In the genomic region with DNA sequence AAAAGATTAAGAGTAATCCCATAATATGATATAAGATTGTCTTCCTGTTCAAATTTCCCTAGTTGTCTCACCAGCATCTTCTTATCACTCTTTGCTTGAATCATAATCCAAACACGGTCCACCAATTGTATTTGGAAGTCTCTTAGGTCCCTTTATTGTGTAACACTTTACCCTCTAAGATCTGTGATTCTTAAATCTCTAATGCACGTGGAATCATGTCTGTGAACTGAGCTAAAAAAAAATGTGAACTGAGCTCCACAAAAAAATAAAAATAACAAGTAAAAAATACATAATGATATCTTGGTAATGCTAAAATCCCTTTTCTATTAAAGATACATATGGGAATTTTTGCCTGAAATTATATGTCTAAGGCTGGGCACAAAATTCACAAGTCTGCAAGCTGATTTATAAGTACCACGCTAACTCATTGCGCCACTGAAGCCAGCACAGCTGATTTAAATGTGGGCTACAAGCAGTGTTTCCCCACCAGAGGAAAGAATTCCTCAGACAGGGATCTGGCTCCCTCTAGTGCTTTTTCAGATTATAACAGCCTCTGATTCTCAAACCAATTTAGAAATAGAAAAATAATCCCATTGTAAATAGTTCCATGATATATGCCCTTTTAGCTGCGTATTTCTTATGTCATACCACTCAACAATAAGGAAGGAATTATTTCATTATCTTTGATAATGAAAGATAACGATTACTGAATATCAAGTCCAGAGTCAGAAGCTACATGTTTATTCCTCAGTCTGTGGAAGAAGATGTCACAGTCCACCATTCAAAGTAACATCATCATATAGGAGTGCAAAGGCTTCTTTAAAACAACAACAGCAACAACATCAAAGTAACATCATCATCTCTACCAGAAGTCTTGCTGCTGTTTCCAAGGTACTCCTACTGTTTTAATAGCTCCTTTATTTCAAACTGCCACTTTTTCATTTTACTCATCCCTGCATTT, we compare ENCODE assay signal across 7 cellular contexts. TPM values are rescaled to one million over a fixed set of nuclear protein-coding genes. Genes with fewer than 3 reads are reported as not detected.
DNase-seq lines count a peak whose midpoint lies in the region; ATAC-seq and TF ChIP-seq lines count a peak whose summit lies in the region.

No MANE protein-coding gene starts in this region.

- H3K9me3 ChIP-seq in IMR-90 (ENCODE audit: control insufficient read depth, insufficient read depth, low read length) = no peaks in the 10 kb centered on the region
- no peaks in the 10 kb centered on the region for H3K9me3 ChIP-seq in NT2/D1 (ENCODE audit: insufficient read depth, low read length)
- H3K9me3 ChIP-seq in cardiac muscle cell (ENCODE audit: low read depth) = no peaks in the 10 kb centered on the region
- no peaks in the 10 kb centered on the region for H3K9me3 ChIP-seq in psoas muscle

- no peak overlapping the region for H3K56ac ChIP-seq in IMR-90 (ENCODE audit: extremely low read depth, insufficient read depth, low read length)

- dilution Hi-C loops in IMR-90 (cut with HindIII; ENCODE audit: low sequenced_read_pairs, unreplicated experiment) = no loop called here

- CTCF ChIA-PET in IMR-90 (lab: Yijun Ruan, JAX) = interaction anchor here (0.6 to 1.8 kb wide), 25 partner anchors 9 to 1643 kb away, joined by 3 to 9 read pairs (median 3); no protein-coding TSS in a partner anchor

- H2BK120ac ChIP-seq in IMR-90 (ENCODE audit: low read depth, low read length) = no peak overlapping the region

- TF ChIP-seq POLR2A in IMR-90 (IDR thresholded peaks at IDR 0.05; ENCODE audit: low read depth, low read length) = peak; percentile 47; the same call in 1 of the 2 replicates

- H2AFZ ChIP-seq in IMR-90 (replicated peaks; ENCODE audit: low read length, poor library complexity) = no peak overlapping the region

- H2AK5ac ChIP-seq in IMR-90 (ENCODE audit: low read depth, low read length) = no peak overlapping the region

- H3K27ac ChIP-seq in IMR-90 (ENCODE audit: insufficient read depth, low read length) = no peak overlapping the region; the same call in 1 of the 2 replicates
- no peak overlapping the region for H3K27ac ChIP-seq in cardiac muscle cell
- H3K27ac ChIP-seq in psoas muscle = no peak overlapping the region

- ATAC-seq in GM21529 (IDR thresholded peaks at IDR 0.05; ENCODE audit: unreplicated experiment) (peak; percentile 71), IMR-90 (ENCODE audit: low read depth) (peak; percentile 79), psoas muscle (peak; percentile 68 to 90 (median 79))

- H3K36me3 ChIP-seq in IMR-90 (ENCODE audit: control insufficient read depth, insufficient read depth, low read length) (no peaks in the 10 kb centered on the region), NT2/D1 (ENCODE audit: insufficient read depth, insufficient read length, low read length) (no peaks in the 10 kb centered on the region), cardiac muscle cell (no peaks in the 10 kb centered on the region), psoas muscle (ENCODE audit: insufficient read depth in 1 of 2, low read depth in 1 of 2) (no peaks in the 10 kb centered on the region)

- no peaks in the 10 kb centered on the region for H3K79me1 ChIP-seq in IMR-90 (ENCODE audit: low read depth in 1 of 2, low read length in 2 of 2)

- H2BK15ac ChIP-seq in IMR-90 (ENCODE audit: low read depth, low read length) = no peak overlapping the region

- H3K23ac ChIP-seq in IMR-90 (ENCODE audit: low read depth, low read length) = no peak overlapping the region

- no peak overlapping the region for H2BK20ac ChIP-seq in IMR-90 (ENCODE audit: low read depth, low read length)

- BruUV-seq in IMR-90 (replicated peaks; lab: Mats Ljungman, UMichigan) = no TSS peak

- H4K5ac ChIP-seq in IMR-90 (ENCODE audit: low read depth, low read length) = no peak overlapping the region

- H3K18ac ChIP-seq in IMR-90 (ENCODE audit: low read depth, low read length) = no peak overlapping the region

- peak; percentile 99 for TF ChIP-seq RAD21 in IMR-90 (IDR thresholded peaks at IDR 0.05; ENCODE audit: low read length)

- H3K4me3 ChIP-seq in IMR-90 (ENCODE audit: insufficient read depth, low read depth, low read length) (no peak overlapping the region), NT2/D1 (ENCODE audit: insufficient read length, low read depth) (no peak overlapping the region), cardiac muscle cell (no peak overlapping the region), psoas muscle (no peak overlapping the region)

- no peak overlapping the region for H2AK9ac ChIP-seq in IMR-90 (replicated peaks; ENCODE audit: low read depth, low read length, poor library complexity)

- TF ChIP-seq CTCF in IMR-90 (conservative IDR thresholded peaks at IDR 0.05; ENCODE audit: low read depth, low read length) (peak; percentile 95), cardiac muscle cell (IDR thresholded peaks at IDR 0.05; ENCODE audit: low read depth, low read length) (peak; percentile 72), psoas muscle (IDR thresholded peaks at IDR 0.05) (peak; percentile 88)

- peaks cover 9% of the 10 kb centered on the region for H3K4me1 ChIP-seq in IMR-90 (ENCODE audit: control insufficient read depth, insufficient read depth, low read length)
- H3K4me1 ChIP-seq in NT2/D1 (ENCODE audit: insufficient read depth, insufficient read length) = no peaks in the 10 kb centered on the region
- no peaks in the 10 kb centered on the region for H3K4me1 ChIP-seq in cardiac muscle cell (ENCODE audit: low read depth)
- no peaks in the 10 kb centered on the region for H3K4me1 ChIP-seq in psoas muscle

- H4K91ac ChIP-seq in IMR-90 (ENCODE audit: insufficient read depth, low read depth, low read length) = no peak overlapping the region

- H3K9ac ChIP-seq in IMR-90 (ENCODE audit: low read depth, low read length) (no peak overlapping the region), NT2/D1 (ENCODE audit: insufficient read length, low read depth) (no peak overlapping the region)

- POLR2A ChIA-PET in IMR-90 (lab: Charles Lee; ENCODE audit: unreplicated experiment) = interaction anchor here (0.6 to 0.9 kb wide), 3 partner anchors 635 to 759 kb away, joined by 3 to 4 read pairs (median 3); no protein-coding TSS in a partner anchor

- no peaks in the 10 kb centered on the region for H4K20me1 ChIP-seq in IMR-90 (ENCODE audit: insufficient read depth, low read length)

- peaks cover 8% of the 10 kb centered on the region; the same call in 1 of the 2 replicates for H3K9me1 ChIP-seq in IMR-90 (ENCODE audit: insufficient read depth, low read length)

- WGBS in IMR-90 (ENCODE audit: extremely low coverage in 2 of 2, insufficient read length in 1 of 2), 2 experiments = no CpG with 5 or more reads among the region's 6 CpGs
- WGBS in psoas muscle, 3 donors = 14 to 20% (median 14%) methylated on average over 6 of the region's 6 CpGs

- no peak overlapping the region for H4K8ac ChIP-seq in IMR-90 (ENCODE audit: low read depth in 2 of 2, low read length in 2 of 2)

- intact Hi-C loops in IMR-90 (cut with micrococcal nuclease) = loop anchor here (2.0 to 10.0 kb wide), 9 partner anchors 187 to 1642 kb away; no protein-coding TSS in a partner anchor
- intact Hi-C loops in psoas muscle (cut with DNase I) = loop anchor here (5.0 kb wide), 2 partner anchors 1642 to 1647 kb away; no protein-coding TSS in a partner anchor

- in situ Hi-C loops in IMR-90 (cut with MboI; ENCODE audit: low sequenced_read_pairs) = loop anchor here (5.0 to 25.0 kb wide), 4 partner anchors 627 to 1642 kb away; no protein-coding TSS in a partner anchor

- H3K14ac ChIP-seq in IMR-90 (replicated peaks; ENCODE audit: low read depth, low read length) = no peak overlapping the region

- no peak overlapping the region for H3K4me2 ChIP-seq in IMR-90 (ENCODE audit: low read depth, low read length)

- H3K4ac ChIP-seq in IMR-90 (ENCODE audit: low read depth, low read length) = no peak overlapping the region

- H2BK5ac ChIP-seq in IMR-90 (ENCODE audit: low read depth, low read length, poor library complexity, severe bottlenecking) = no peak overlapping the region

- H3K27me3 ChIP-seq in IMR-90 (ENCODE audit: control insufficient read depth, insufficient read depth, low read length) = no peaks in the 10 kb centered on the region
- H3K27me3 ChIP-seq in NT2/D1 (ENCODE audit: insufficient read depth, insufficient read length) = no peaks in the 10 kb centered on the region
- H3K27me3 ChIP-seq in cardiac muscle cell = no peaks in the 10 kb centered on the region
- no peaks in the 10 kb centered on the region for H3K27me3 ChIP-seq in psoas muscle (ENCODE audit: insufficient read depth in 3 of 3, low read length in 2 of 3)

- peak; percentile 85 for DNase-seq in GM03348 (ENCODE audit: low spot score)
- peak; percentile 89 for DNase-seq in IMR-90
- DNase-seq in NT2/D1 (ENCODE audit: low read depth, low spot score) = peak; percentile 48
- DNase-seq in activated naive CD4-positive, alpha-beta T cell treated with anti-CD3 and anti-CD28 coated beads, Interleukin-2, amount 50 U/mL, for 16 hours = peak; percentile 22
- DNase-seq in cardiac muscle cell (ENCODE audit: low read depth in 1 of 2, low spot score in 1 of 2) = peak; percentile 73 to 94
- DNase-seq in psoas muscle = peak; percentile 49 to 57

TF ChIP-seq in IMR-90, 13 proteins besides CTCF, POLR2A, EP300 and RAD21:
- TF ChIP-seq SMC3 (IDR thresholded peaks at IDR 0.05; ENCODE audit: low read depth, low read length) (peak; percentile 96), MXI1 (IDR thresholded peaks at IDR 0.05; ENCODE audit: borderline replicate concordance, low read depth, low read length) (no peak), CEBPB (IDR thresholded peaks at IDR 0.05; ENCODE audit: low read depth, low read length) (peak; percentile 87), RFX5 (IDR thresholded peaks at IDR 0.05; ENCODE audit: low read depth, low read length) (no peak)
TF ChIP-seq in IMR-90: peak in this region for 2.

RNA-seq across cellular contexts. Expression of a gene that starts 22.9 kb away (rescaled TPM):
- total RNA-seq in IMR-90 (2012; rRNA removed) (1.6 and 2.5 TPM in 2 replicates), cardiac muscle cell (0.39 and 1.4 TPM in 2 replicates), psoas muscle (1 to 10 TPM in 3 of 4 donors, under 1 TPM in 1; 0.68 to 3.1 (median 1.1) TPM)
- polyA plus RNA-seq in IMR-90 (2012; rRNA removed) (3.1 and 3.6 TPM in 2 replicates), cardiac muscle cell (0.10 and 1.4 TPM in 2 replicates), psoas muscle (1 to 10 TPM in 1 of 3 donors, under 1 TPM in 2; 0.52 to 1.8 (median 0.64) TPM)
- 0.82 and 1.1 TPM in 2 replicates for polyA plus RNA-seq in IMR-90 (2012; cell fraction: cytosol; rRNA removed)
- 0.67 and 2.1 TPM in 2 replicates for polyA plus RNA-seq in IMR-90 (2012; cell fraction: nucleus; rRNA removed; ENCODE audit: low replicate concordance)

RNA-seq across cellular contexts. Expression of a gene that starts 50.7 kb away (rescaled TPM):
- 2.3 and 5.8 TPM in 2 replicates for total RNA-seq in IMR-90 (2012; rRNA removed)
- 4.0 and 5.2 TPM in 2 replicates for polyA plus RNA-seq in IMR-90 (2012; rRNA removed)
- polyA plus RNA-seq in IMR-90 (2012; cell fraction: cytosol; rRNA removed) = 1.9 and 3.3 TPM in 2 replicates
- 0.90 and 2.6 TPM in 2 replicates for polyA plus RNA-seq in IMR-90 (2012; cell fraction: nucleus; rRNA removed; ENCODE audit: low replicate concordance)
- total RNA-seq in cardiac muscle cell = 0.24 TPM in 1 of 2 replicates, not detected in the other
- polyA plus RNA-seq in cardiac muscle cell = 0.18 and 1.2 TPM in 2 replicates
- 1 to 10 TPM; 2.6 to 5.2 (median 3.3) TPM for total RNA-seq in psoas muscle
- polyA plus RNA-seq in psoas muscle = 1 to 10 TPM; 2.0 to 5.2 (median 3.8) TPM

Comparison
In these comparisons a context has a peak if more than half of its experiments do, and no peak if none do; other contexts are left out.
1. DNase-seq: peak in every context shown above with its lines; median percentile 89 in IMR-90; 85 in GM03348; 84 in cardiac muscle cell; 53 in psoas muscle; 48 in NT2/D1; 22 in activated naive CD4-positive, alpha-beta T cell treated with anti-CD3 and anti-CD28 coated beads, Interleukin-2, amount 50 U/mL, for 16 hours.